In genomic region chr1:208268541-208269337, GRCh38 we compare ENCODE assay signal across 13 cellular contexts. TPM values are rescaled to one million over a fixed set of nuclear protein-coding genes. Genes with fewer than 3 reads are reported as not detected.
A peak's percentile ranks its signal among the peaks of the same experiment; 100 is the strongest.
DNase-seq lines count a peak whose midpoint lies in the region; ATAC-seq and TF ChIP-seq lines count a peak whose summit lies in the region.
"Had no signal": no experiment of that assay in that cellular context is flagged by ENCODE, and none has a peak within 500 bp of the region (broad histone marks: within the 10 kb centered on the region; RNA-seq: fewer than 3 reads in every experiment).

No MANE protein-coding gene starts in this region.

- H4K12ac ChIP-seq in trophoblast cell (ENCODE audit: low read depth, low read length), result no peak overlapping the region

- H4K20me1 ChIP-seq in hepatocyte (ENCODE audit: insufficient read depth, poor library complexity, severe bottlenecking), result no peaks in the 10 kb centered on the region

- H3K4me2 ChIP-seq in hepatocyte (peak overlapping the region; percentile 34), trophoblast cell (ENCODE audit: low read length) (no peak overlapping the region)
- H3K4me2 ChIP-seq: PC-9 had no signal

- H3K4ac ChIP-seq in trophoblast cell (ENCODE audit: low read depth, low read length), result no peak overlapping the region

- no peak overlapping the region for H2AFZ ChIP-seq in hepatocyte
- H2AFZ ChIP-seq in trophoblast cell (ENCODE audit: insufficient read depth, low read length, poor library complexity), result no peak overlapping the region
- H2AFZ ChIP-seq: PC-9 had no signal

- no peaks in the 10 kb centered on the region for H3K9me2 ChIP-seq in hepatocyte (replicated peaks; ENCODE audit: insufficient read depth)

- H3K9ac ChIP-seq in trophoblast cell (ENCODE audit: low read length), result no peak overlapping the region

- H3K23ac ChIP-seq in trophoblast cell (ENCODE audit: low read length), result no peak overlapping the region

- no peak overlapping the region for H2BK5ac ChIP-seq in trophoblast cell (ENCODE audit: low read depth, low read length, poor library complexity)

- TF ChIP-seq CTCF in hepatocyte (IDR thresholded peaks at IDR 0.05; ENCODE audit: poor library complexity) (no peak), lower lobe of right lung (IDR thresholded peaks at IDR 0.05) (no peak)

- no peak overlapping the region for H4K91ac ChIP-seq in trophoblast cell (ENCODE audit: low read depth, low read length)

- H3K27me3 ChIP-seq in hepatocyte (peaks cover 3% of the 10 kb centered on the region), trophoblast cell (ENCODE audit: insufficient read depth, low read length) (no peaks in the 10 kb centered on the region), lower lobe of right lung (ENCODE audit: low read depth) (peaks cover 15% of the 10 kb centered on the region)

- intact Hi-C loops in lower lobe of right lung (cut with DNase I), result no loop called here

- H2BK120ac ChIP-seq in trophoblast cell (ENCODE audit: insufficient read depth, low read length, poor library complexity), result no peak overlapping the region

- ATAC-seq in lower lobe of right lung, result no peak

- in situ Hi-C loops in G401 (cut with HindIII; ENCODE audit: low sequenced_read_pairs), result no loop called here

- H3K9me3 ChIP-seq in hepatocyte (ENCODE audit: low read depth) (no peaks in the 10 kb centered on the region), trophoblast cell (ENCODE audit: insufficient read depth, low read depth, low read length) (peaks cover 2% of the 10 kb centered on the region), lower lobe of right lung (no peaks in the 10 kb centered on the region)
- H3K9me3 ChIP-seq: SJSA1 had no signal

- 64% methylated on average over 9 of the region's 9 CpGs for WGBS in hepatocyte (ENCODE audit: low lambda C conversion rate, missing lambda C conversion rate)
- no CpG with 5 or more reads among the region's 9 CpGs for WGBS in trophoblast cell (ENCODE audit: extremely low coverage, insufficient coverage, insufficient read length)

- H3K4me1 ChIP-seq in hepatocyte (ENCODE audit: insufficient read depth), result peaks cover 35% of the 10 kb centered on the region
- H3K4me1 ChIP-seq in trophoblast cell (ENCODE audit: control insufficient read depth in 1 of 2, insufficient read depth in 2 of 2, low read length in 2 of 2), result peaks cover 0 to 9% of the 10 kb centered on the region in 2 experiments
- no peaks in the 10 kb centered on the region for H3K4me1 ChIP-seq in lower lobe of right lung
- H3K4me1 ChIP-seq: SJSA1 had no signal

- peak overlapping the region; percentile 47 for H2AK5ac ChIP-seq in trophoblast cell (ENCODE audit: low read length)

- peak overlapping the region; percentile 40 for H3K27ac ChIP-seq in hepatocyte
- H3K27ac ChIP-seq in trophoblast cell (ENCODE audit: low read depth, low read length), result no peak overlapping the region
- no peak overlapping the region for H3K27ac ChIP-seq in lower lobe of right lung
- H3K27ac ChIP-seq: PC-9, SJSA1 had no signal

- H4K8ac ChIP-seq in trophoblast cell (ENCODE audit: low read depth, low read length), result no peak overlapping the region

- H3K18ac ChIP-seq in trophoblast cell (ENCODE audit: low read length), result no peak overlapping the region

- H3K79me2 ChIP-seq in hepatocyte, result no peaks in the 10 kb centered on the region
- H3K79me2 ChIP-seq in trophoblast cell (ENCODE audit: control insufficient read depth, insufficient read depth, low read length, poor library complexity), result no peaks in the 10 kb centered on the region

- peak overlapping the region; percentile 77 for H2BK12ac ChIP-seq in trophoblast cell (ENCODE audit: low read length)

- H3K14ac ChIP-seq in trophoblast cell (ENCODE audit: low read length), result no peak overlapping the region

- no peaks in the 10 kb centered on the region for H3K79me1 ChIP-seq in trophoblast cell (ENCODE audit: low read length)

- H3K4me3 ChIP-seq in hepatocyte (no peak overlapping the region), trophoblast cell (ENCODE audit: low read depth, low read length) (no peak overlapping the region), lower lobe of right lung (no peak overlapping the region)
- H3K4me3 ChIP-seq: PC-9, SJSA1 had no signal

- DNase-seq in G401 (ENCODE audit: low spot score) (peak; percentile 55), astrocyte of the hippocampus (ENCODE audit: low read depth, low spot score) (peak; percentile 83), hepatocyte (ENCODE audit: low spot score) (no peak), trophoblast cell (no peak), lower lobe of right lung (no peak), NCI-H69 (lab: John Stamatoyannopoulos, UW) (no peak)
- no peak for DNase-seq in activated CD4-positive, CD25-positive, alpha-beta regulatory T cell (lab: John Stamatoyannopoulos, UW)
- DNase-seq: H7, NCI-H1417, NCI-H187 treated with DMSO at 0.1 percent for 48 hours, NCI-H2171, PC-9 had no signal

- H3K36me3 ChIP-seq in hepatocyte (replicated peaks; ENCODE audit: insufficient read depth, low read depth), result no peaks in the 10 kb centered on the region
- no peaks in the 10 kb centered on the region for H3K36me3 ChIP-seq in trophoblast cell (ENCODE audit: control insufficient read depth in 1 of 2, insufficient read depth in 2 of 2, low read length in 2 of 2)
- no peaks in the 10 kb centered on the region for H3K36me3 ChIP-seq in lower lobe of right lung
- H3K36me3 ChIP-seq: SJSA1 had no signal

RNA-seq across cellular contexts. Expression of gene PLXNA2, which starts 24.6 kb away (rescaled TPM):
- total RNA-seq in G401 (2014; rRNA removed; shearing (Covaris generic)), result 0.55 and 0.92 TPM in 2 replicates
- total RNA-seq in hepatocyte (8.3 and 9.8 TPM in 2 replicates), lower lobe of right lung (83.9 TPM)
- 13.1 and 16.4 TPM in 2 replicates for polyA plus RNA-seq in hepatocyte
- 35.3 and 35.7 TPM in 2 replicates for polyA plus RNA-seq in trophoblast cell (2013)

Comparison
In these comparisons a context has a peak if more than half of its experiments do, and no peak if none do; other contexts are left out.
1. DNase-seq: peak in G401 (single experiment) and astrocyte of the hippocampus (single experiment); none in hepatocyte (single experiment), trophoblast cell (0 of 2), lower lobe of right lung (single experiment), NCI-H69 (single experiment) and activated CD4-positive, CD25-positive, alpha-beta regulatory T cell (0 of 4).